ENCODE assay signal across 1 cellular context in the genomic region with DNA sequence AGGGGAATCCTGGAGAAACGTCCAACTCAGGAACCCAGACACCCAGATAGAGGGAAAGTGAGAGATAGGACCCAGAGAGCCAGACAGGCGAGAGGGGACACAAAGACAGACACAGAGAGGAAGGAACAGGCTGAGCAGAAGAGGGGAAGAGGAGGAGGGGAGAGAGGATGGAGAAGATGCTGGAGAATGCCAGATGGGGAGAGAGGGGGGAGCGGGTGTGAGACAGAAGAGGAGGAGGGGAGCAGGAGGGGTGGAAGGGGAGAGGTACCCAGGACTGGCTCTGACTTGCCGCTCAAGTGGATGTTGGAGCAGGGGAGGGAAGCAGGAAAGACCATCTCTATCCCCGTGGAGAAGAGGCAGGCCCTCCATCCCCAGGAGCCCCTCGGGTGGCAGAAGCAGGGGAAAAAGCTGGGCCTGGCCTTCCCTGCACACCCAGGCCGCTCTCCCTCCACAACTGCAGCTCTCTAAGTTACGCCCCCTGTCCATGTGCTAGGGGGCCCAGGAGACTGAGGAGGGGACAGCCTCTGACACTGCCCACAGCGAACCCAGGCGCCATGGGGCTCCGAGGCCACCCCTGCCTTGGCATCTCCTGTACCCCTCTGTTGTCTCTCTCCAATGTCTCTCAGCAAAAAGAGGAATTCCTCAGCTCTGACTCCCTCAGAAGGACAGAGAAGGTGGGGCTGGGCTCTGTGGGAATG.
TF ChIP-seq lines count a peak whose summit lies in the region.

No MANE protein-coding gene starts in this region.

TF ChIP-seq in GM12878, 131 proteins besides CTCF, POLR2A, EP300 and RAD21:
- TF ChIP-seq HDGF (IDR thresholded peaks at IDR 0.05) (peak; percentile 65; the same call in 1 of the 2 replicates), NR2C2 (IDR thresholded peaks at IDR 0.05; ENCODE audit: borderline replicate concordance, control insufficient read depth, insufficient read length, low read depth) (no peak)
